Comparison of ENCODE assay signal across 10 cellular contexts in genomic region chr1:169793730-169794129, GRCh38. TPM values are rescaled to one million over a fixed set of nuclear protein-coding genes. Genes with fewer than 3 reads are reported as not detected.
A peak's percentile ranks its signal among the peaks of the same experiment; 100 is the strongest.
DNase-seq lines count a peak whose midpoint lies in the region; TF ChIP-seq lines count a peak whose summit lies in the region.
"Had no signal": no experiment of that assay in that cellular context is flagged by ENCODE, and none has a peak within 500 bp of the region (broad histone marks: within the 10 kb centered on the region; RNA-seq: fewer than 3 reads in every experiment).

No MANE protein-coding gene starts in this region.

- no peaks in the 10 kb centered on the region for H3F3A ChIP-seq in DOHH2 (ENCODE audit: control insufficient read depth, insufficient read depth)

- TF ChIP-seq POLR2A in Peyer's patch (IDR thresholded peaks at IDR 0.05) (no peak), esophagus muscularis mucosa (IDR thresholded peaks at IDR 0.05; ENCODE audit: low read depth) (no peak)

- H3K27ac ChIP-seq in DOHH2 (ENCODE audit: low read depth, low read length) (peak overlapping the region; percentile 59; the same call in 1 of the 2 replicates), Peyer's patch (peak overlapping the region in 1 of 4 donors; percentile 83), esophagus muscularis mucosa (replicated peaks in 1 of 4) (peak overlapping the region in 2 of 4 donors; percentile 85 to 87), parathyroid adenoma (peak overlapping the region; percentile 95)

- H3K9me3 ChIP-seq in DOHH2 (ENCODE audit: control insufficient read depth, insufficient read depth, low read length), result no peaks in the 10 kb centered on the region
- no peaks in the 10 kb centered on the region for H3K9me3 ChIP-seq in Peyer's patch
- no peaks in the 10 kb centered on the region for H3K9me3 ChIP-seq in esophagus muscularis mucosa
- H3K9me3 ChIP-seq in parathyroid adenoma (ENCODE audit: control insufficient read depth, low read length), result no peaks in the 10 kb centered on the region

- WGBS in esophagus muscularis mucosa, result 59% methylated on average over 1 of the region's 1 CpG

- peak overlapping the region; percentile 50 for H3K9ac ChIP-seq in parathyroid adenoma

- no peak for TF ChIP-seq EP300 in esophagus muscularis mucosa (IDR thresholded peaks at IDR 0.05)

- no peak for TF ChIP-seq CTCF in DOHH2 (IDR thresholded peaks at IDR 0.05; ENCODE audit: low read depth, low read length, poor library complexity, severe bottlenecking)
- TF ChIP-seq CTCF in Peyer's patch (IDR thresholded peaks at IDR 0.05), result no peak
- TF ChIP-seq CTCF in esophagus muscularis mucosa (IDR thresholded peaks at IDR 0.05), result no peak
- no peak for TF ChIP-seq CTCF in parathyroid adenoma (IDR thresholded peaks at IDR 0.05)

- H3K4me2 ChIP-seq in DOHH2 (ENCODE audit: low read length), result peak overlapping the region; percentile 96
- peak overlapping the region; percentile 83 for H3K4me2 ChIP-seq in parathyroid adenoma (ENCODE audit: low read length)

- intact Hi-C loops in esophagus muscularis mucosa (cut with DNase I), result no loop called here

- H3K4me1 ChIP-seq in DOHH2 (ENCODE audit: control insufficient read depth, low read length) (peaks cover 39% of the 10 kb centered on the region), Peyer's patch (peaks cover 0 to 18% (median 0%) of the 10 kb centered on the region in 4 donors), esophagus muscularis mucosa (peaks cover 16 to 26% (median 20%) of the 10 kb centered on the region in 4 donors), parathyroid adenoma (peaks cover 8% of the 10 kb centered on the region)

- no peaks in the 10 kb centered on the region for H4K20me1 ChIP-seq in DOHH2 (ENCODE audit: control insufficient read depth, insufficient read depth, low read depth, low read length)

- DNase-seq in Peyer's patch, result no peak
- DNase-seq in esophagus muscularis mucosa (ENCODE audit: extremely low spot score), result no peak
- no peak for DNase-seq in NCI-H510A (lab: John Stamatoyannopoulos, UW)
- no peak for DNase-seq in cerebellar cortex (ENCODE audit: low spot score)
- no peak for DNase-seq in LoVo (ENCODE audit: low spot score)
- DNase-seq in GM19240 (ENCODE audit: insufficient read length, low spot score), result no peak
- DNase-seq: NCI-H1436; stimulated activated CD4-positive, alpha-beta T cell treated with anti-CD3 and anti-CD28 coated beads, Interleukin-4, amount 100 ng/mL, for 4 hours had no signal

- H3K9me2 ChIP-seq in DOHH2 (replicated peaks; ENCODE audit: control insufficient read depth, low read length), result no peaks in the 10 kb centered on the region

- H3K79me2 ChIP-seq in DOHH2 (ENCODE audit: control insufficient read depth, low read length) (peaks cover 70% of the 10 kb centered on the region), parathyroid adenoma (peaks cover 7% of the 10 kb centered on the region)

- H3K36me3 ChIP-seq in DOHH2 (ENCODE audit: control insufficient read depth, low read length) (peaks cover 61% of the 10 kb centered on the region), Peyer's patch (no peaks in the 10 kb centered on the region), esophagus muscularis mucosa (no peaks in the 10 kb centered on the region), parathyroid adenoma (ENCODE audit: control insufficient read depth, insufficient read depth, low read length) (no peaks in the 10 kb centered on the region)

- H2AFZ ChIP-seq in parathyroid adenoma, result peak overlapping the region; percentile 91

- H3K4me3 ChIP-seq in DOHH2 (ENCODE audit: low read length) (peak overlapping the region; percentile 95), Peyer's patch (peak overlapping the region in 3 of 4 donors; percentile 66 to 97 (median 69)), esophagus muscularis mucosa (peak overlapping the region; percentile 64 to 81 (median 70)), parathyroid adenoma (ENCODE audit: low read depth, low read length) (peak overlapping the region; percentile 95)

- H3K27me3 ChIP-seq in DOHH2 (ENCODE audit: control insufficient read depth, low read length), result no peaks in the 10 kb centered on the region
- no peaks in the 10 kb centered on the region for H3K27me3 ChIP-seq in Peyer's patch
- no peaks in the 10 kb centered on the region for H3K27me3 ChIP-seq in esophagus muscularis mucosa
- H3K27me3 ChIP-seq in parathyroid adenoma (ENCODE audit: control insufficient read depth, insufficient read depth, low read length), result no peaks in the 10 kb centered on the region

RNA-seq across cellular contexts. Expression of gene METTL18, which starts 1.0 kb away (rescaled TPM):
- total RNA-seq in Peyer's patch, result 1 to 10 TPM; 1.5 to 8.9 (median 5.0) TPM
- 1 to 10 TPM; 5.6 to 6.8 (median 6.2) TPM for total RNA-seq in esophagus muscularis mucosa

RNA-seq across cellular contexts. Expression of gene SELE, which starts 59.9 kb away (rescaled TPM):
- under 1 TPM in 2 of 4 donors, not detected in 2; 0.57 to 0.83 TPM for total RNA-seq in Peyer's patch
- 10 to 100 TPM in 1 of 4 donors, 1 to 10 TPM in 2, under 1 TPM in 1; 0.06 to 15.7 (median 1.5) TPM for total RNA-seq in esophagus muscularis mucosa
